ENCODE assay signal across 16 cellular contexts in genomic region chr7:34128762-34129161, GRCh38.
DNase-seq lines count a peak whose midpoint lies in the region; ATAC-seq, FAIRE-seq and TF ChIP-seq lines count a peak whose summit lies in the region.
"Had no signal": no experiment of that assay in that cellular context is flagged by ENCODE, and none has a peak within 500 bp of the region (broad histone marks: within the 10 kb centered on the region; RNA-seq: fewer than 3 reads in every experiment).

No MANE protein-coding gene starts in this region.

- no peak for TF ChIP-seq POLR2A in erythroblast (IDR thresholded peaks at IDR 0.05; ENCODE audit: low read length)

- no peaks in the 10 kb centered on the region for H3K27me3 ChIP-seq in pancreas
- H3K27me3 ChIP-seq: spleen, uterus had no signal

- no peak overlapping the region for H3K4me3 ChIP-seq in pancreas
- H3K4me3 ChIP-seq: spleen, uterus had no signal

- ATAC-seq in pancreas: no peak
- ATAC-seq: activated CD8-positive, alpha-beta T cell treated with anti-CD3 and anti-CD28 coated beads, Interleukin-2, amount 10 ng/mL, durations not matched to agents 7 days and 5 days; stimulated activated naive CD8-positive, alpha-beta T cell treated with anti-CD3 and anti-CD28 coated beads, Interleukin-15, amount 100 ng/mL, for 72 hours had no signal

- H3K27ac ChIP-seq in pancreas: no peak overlapping the region
- H3K27ac ChIP-seq: spleen, uterus had no signal

- H3K36me3 ChIP-seq in pancreas: no peaks in the 10 kb centered on the region
- H3K36me3 ChIP-seq: spleen, uterus had no signal

- FAIRE-seq in pancreas (lab: Jason Lieb, UNC): no peak
- FAIRE-seq: H54 had no signal

- WGBS in pancreas, 2 donors: 61 to 71% methylated on average over 5 of the region's 5 CpGs

- H3K9me3 ChIP-seq in pancreas: no peaks in the 10 kb centered on the region

- no peaks in the 10 kb centered on the region for H3K4me1 ChIP-seq in pancreas
- H3K4me1 ChIP-seq: spleen, uterus had no signal

- intact Hi-C loops in pancreas (cut with DNase I): no loop called here

- peak; percentile 79 for DNase-seq in EL
- peak; percentile 30 for DNase-seq in NCI-H446 treated with DMSO at 0.1 percent for 48 hours (lab: John Stamatoyannopoulos, UW)
- DNase-seq in brain pericyte (ENCODE audit: low read depth, low spot score): peak; percentile 43
- DNase-seq in stromal cell of bone marrow (ENCODE audit: low read depth): peak; percentile 68
- DNase-seq in NOMO-1 treated with DMSO at 0.1 percent for 48 hours (lab: John Stamatoyannopoulos, UW; ENCODE audit: unreplicated experiment): no peak
- DNase-seq in erythroblast (lab: John Stamatoyannopoulos, UW): no peak
- DNase-seq in pancreas: no peak
- DNase-seq: activated CD8-positive, alpha-beta T cell treated with anti-CD3 and anti-CD28 coated beads, Interleukin-2, amount 10 ng/mL, durations not matched to agents 7 days and 5 days; amygdala; COR-L47; hypothalamus; NCI-H1105 treated with DMSO at 0.1 percent for 48 hours; spleen; stimulated activated naive CD8-positive, alpha-beta T cell treated with anti-CD3 and anti-CD28 coated beads, Interleukin-15, amount 100 ng/mL, for 72 hours; uterus had no signal

- no peak for TF ChIP-seq CTCF in pancreas (IDR thresholded peaks at IDR 0.05)

Comparison
In these comparisons a context has a peak if more than half of its experiments do, and no peak if none do; other contexts are left out.
1. DNase-seq: peak in EL (single experiment), NCI-H446 treated with DMSO at 0.1 percent for 48 hours (single experiment), brain pericyte (single experiment) and stromal cell of bone marrow (single experiment); none in NOMO-1 treated with DMSO at 0.1 percent for 48 hours (single experiment), erythroblast (0 of 2) and pancreas (0 of 6).